Comparison of ENCODE assay signal across 22 cellular contexts in genomic region chr3:197378987-197379718, GRCh38.
A peak's percentile ranks its signal among the peaks of the same experiment; 100 is the strongest.
DNase-seq lines count a peak whose midpoint lies in the region; ATAC-seq, FAIRE-seq and TF ChIP-seq lines count a peak whose summit lies in the region.
"Had no signal": no experiment of that assay in that cellular context is flagged by ENCODE, and none has a peak within 500 bp of the region (broad histone marks: within the 10 kb centered on the region; RNA-seq: fewer than 3 reads in every experiment).

No MANE protein-coding gene starts in this region.

- no peaks in the 10 kb centered on the region for H3K4me1 ChIP-seq in kidney (ENCODE audit: control insufficient read depth in 1 of 2, insufficient read depth in 1 of 2, low read depth in 1 of 2, low read length in 2 of 2)
- peaks cover 19% of the 10 kb centered on the region for H3K4me1 ChIP-seq in Caco-2
- H3K4me1 ChIP-seq: breast epithelium, colonic mucosa, prostate gland had no signal

- FAIRE-seq in kidney (lab: Jason Lieb, UNC), result no peak

- no peak overlapping the region for H3K4me3 Mint-ChIP-seq in Caco-2 (ENCODE audit: unreplicated experiment)
- H3K4me3 Mint-ChIP-seq: neural progenitor cell; stimulated activated memory B cell treated with anti-CD40 and anti-IgM and Interleukin-4, amounts not matched to agents 10 μg/mL and 1 μg/mL and 100 μg/mL, for 72 hours had no signal

- no peaks in the 10 kb centered on the region for H3K9me3 ChIP-seq in kidney (ENCODE audit: control insufficient read depth in 1 of 2, low read length in 2 of 2)
- H3K9me3 ChIP-seq in Caco-2, result no peaks in the 10 kb centered on the region
- H3K9me3 ChIP-seq: breast epithelium, colonic mucosa, prostate gland, SK-N-SH, thoracic aorta had no signal

- POLR2A ChIA-PET in Caco-2 (lab: Charles Lee), result no interaction called here

- ATAC-seq in GM18909 (IDR thresholded peaks at IDR 0.05; ENCODE audit: poor library complexity, unreplicated experiment), result no peak
- ATAC-seq: Panc1; stimulated activated memory B cell treated with anti-CD40 and anti-IgM and Interleukin-4, amounts not matched to agents 10 μg/mL and 1 μg/mL and 100 μg/mL, for 72 hours had no signal

- H3K27me3 Mint-ChIP-seq in Caco-2 (ENCODE audit: insufficient read depth, unreplicated experiment), result no peaks in the 10 kb centered on the region

- peaks cover 8% of the 10 kb centered on the region for H3K36me3 Mint-ChIP-seq in Caco-2 (ENCODE audit: insufficient read depth, unreplicated experiment)
- H3K36me3 Mint-ChIP-seq: neural progenitor cell; stimulated activated memory B cell treated with anti-CD40 and anti-IgM and Interleukin-4, amounts not matched to agents 10 μg/mL and 1 μg/mL and 100 μg/mL, for 72 hours had no signal

- H3K27ac ChIP-seq in kidney (ENCODE audit: low read depth in 2 of 2, low read length in 2 of 2), result no peak overlapping the region
- H3K27ac ChIP-seq: neural progenitor cell, prostate gland, thoracic aorta had no signal

- H3K9ac ChIP-seq in kidney (ENCODE audit: low read length in 2 of 2), result no peak overlapping the region
- H3K9ac ChIP-seq: neural progenitor cell, SK-N-SH had no signal

- no TSS peak for BruUV-seq in Caco-2 (replicated peaks; lab: Mats Ljungman, UMichigan)

- intact Hi-C loops in kidney (cut with DNase I), result no loop called here
- intact Hi-C loops in Caco-2 (cut with micrococcal nuclease; ENCODE audit: unreplicated experiment), result no loop called here

- no peaks in the 10 kb centered on the region for H3K9me3 Mint-ChIP-seq in Caco-2 (ENCODE audit: unreplicated experiment)
- H3K9me3 Mint-ChIP-seq: neural progenitor cell; stimulated activated memory B cell treated with anti-CD40 and anti-IgM and Interleukin-4, amounts not matched to agents 10 μg/mL and 1 μg/mL and 100 μg/mL, for 72 hours had no signal

- peaks cover 22% of the 10 kb centered on the region for H3K4me1 Mint-ChIP-seq in Caco-2 (ENCODE audit: low read depth, unreplicated experiment)
- H3K4me1 Mint-ChIP-seq: stimulated activated memory B cell treated with anti-CD40 and anti-IgM and Interleukin-4, amounts not matched to agents 10 μg/mL and 1 μg/mL and 100 μg/mL, for 72 hours had no signal

- no peaks in the 10 kb centered on the region for H3K27me3 ChIP-seq in Caco-2 (replicated peaks; ENCODE audit: control insufficient read depth, insufficient read depth, low read length)
- H3K27me3 ChIP-seq: breast epithelium, colonic mucosa, neural progenitor cell had no signal

- CTCF ChIA-PET in Caco-2 (lab: Charles Lee), result no interaction called here

- TF ChIP-seq CTCF in kidney (IDR thresholded peaks at IDR 0.05; ENCODE audit: borderline replicate concordance, extremely low read depth, insufficient read depth) (no peak), Caco-2 (IDR thresholded peaks at IDR 0.05; ENCODE audit: insufficient read depth in 1 of 2, low read depth in 1 of 2, low read length in 1 of 2, severe bottlenecking in 1 of 2, unreplicated experiment in 1 of 2) (no peak)

- no peak overlapping the region for H3K4me3 ChIP-seq in kidney (ENCODE audit: low read length in 2 of 2)
- H3K4me3 ChIP-seq in Caco-2 (ENCODE audit: low read depth, low read length), result no peak overlapping the region
- H3K4me3 ChIP-seq: colonic mucosa, neural progenitor cell, prostate gland, thoracic aorta had no signal

- H3K36me3 ChIP-seq in kidney (ENCODE audit: control insufficient read depth in 1 of 2, insufficient read depth in 2 of 2, low read length in 2 of 2) (no peaks in the 10 kb centered on the region), Caco-2 (ENCODE audit: control insufficient read depth, insufficient read depth, low read length) (no peaks in the 10 kb centered on the region)
- H3K36me3 ChIP-seq: breast epithelium, colonic mucosa, neural progenitor cell, prostate gland, thoracic aorta had no signal

- H3K27ac Mint-ChIP-seq in Caco-2 (ENCODE audit: unreplicated experiment), result no peak overlapping the region
- H3K27ac Mint-ChIP-seq: neural progenitor cell; stimulated activated memory B cell treated with anti-CD40 and anti-IgM and Interleukin-4, amounts not matched to agents 10 μg/mL and 1 μg/mL and 100 μg/mL, for 72 hours had no signal

- DNase-seq in D341Med (ENCODE audit: low spot score), result peak; percentile 36
- DNase-seq in HuH-7 (ENCODE audit: low spot score), result peak; percentile 0
- DNase-seq in NOMO-1 treated with dmso at 0.1 percent for 144 hours (lab: John Stamatoyannopoulos, UW; ENCODE audit: unreplicated experiment), result peak; percentile 71
- DNase-seq in kidney, result peak; percentile 27
- no peak for DNase-seq in activated effector memory CD4-positive, alpha-beta T cell treated with anti-CD3 and anti-CD28 coated beads, Interleukin-2, amount 50 U/mL, for 16 hours
- no peak for DNase-seq in DMS114 treated with DMSO at 0.1 percent for 48 hours (lab: John Stamatoyannopoulos, UW; ENCODE audit: unreplicated experiment)
- no peak for DNase-seq in Caco-2
- DNase-seq: Calu3; colonic mucosa; HCEC 1CT; islet precursor cell; Karpas-422; NCI-H748 treated with DMSO at 0.1 percent for 48 hours; SK-N-SH; stimulated activated CD4-positive, alpha-beta T cell treated with anti-CD3 and anti-CD28 coated beads, Interleukin-2, amount 100 ng/mL, for 24 hours had no signal

Comparison
In these comparisons a context has a peak if more than half of its experiments do, and no peak if none do; other contexts are left out.
1. DNase-seq: peak in D341Med (single experiment), HuH-7 (single experiment), NOMO-1 treated with dmso at 0.1 percent for 144 hours (single experiment) and kidney (single experiment); none in activated effector memory CD4-positive, alpha-beta T cell treated with anti-CD3 and anti-CD28 coated beads, Interleukin-2, amount 50 U/mL, for 16 hours (single experiment), DMS114 treated with DMSO at 0.1 percent for 48 hours (single experiment) and Caco-2 (0 of 2).